In the genomic region with DNA sequence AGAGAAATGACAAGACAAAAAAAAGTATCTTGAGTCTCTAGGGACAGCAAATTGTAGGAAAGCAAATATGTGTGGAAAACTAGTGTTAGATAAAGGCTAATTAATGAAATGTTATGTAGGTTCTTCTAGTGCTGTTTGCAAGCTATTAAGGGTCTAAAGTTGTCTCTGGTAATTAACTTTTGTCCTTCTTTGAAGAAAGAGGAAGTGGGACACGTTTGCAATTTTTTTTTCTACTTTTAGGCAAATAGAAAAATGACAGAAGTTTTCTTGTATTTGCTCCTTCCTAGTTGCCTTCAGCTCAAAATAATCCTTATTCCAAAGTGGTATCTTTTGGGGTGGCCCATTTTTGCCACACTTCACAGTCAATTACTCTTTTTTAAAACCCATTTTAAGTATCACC, we compare ENCODE assay signal across 23 cellular contexts.
"Had no signal": no experiment of that assay in that cellular context is flagged by ENCODE, and none has a peak within 500 bp of the region (broad histone marks: within the 10 kb centered on the region; RNA-seq: fewer than 3 reads in every experiment).

No MANE protein-coding gene starts in this region.

- H3K4me3 Mint-ChIP-seq: activated naive CD8-positive, alpha-beta T cell treated with anti-CD3 and anti-CD28 coated beads for 36 hours; activated T-cell treated with anti-CD3 and anti-CD28 coated beads, Interleukin-2, amount 50 U/mL, for 72 hours; brain; natural killer cell; stimulated activated memory B cell treated with anti-CD40 and anti-IgM and Interleukin-4, amounts not matched to agents 10 μg/mL and 1 μg/mL and 100 μg/mL, for 72 hours; stimulated activated naive CD8-positive, alpha-beta T cell treated with anti-CD3 and anti-CD28 coated beads, Interleukin-15, amount 100 ng/mL, for 72 hours had no signal

- H3K4me1 Mint-ChIP-seq: activated naive CD8-positive, alpha-beta T cell treated with anti-CD3 and anti-CD28 coated beads for 36 hours; brain; natural killer cell; stimulated activated memory B cell treated with anti-CD40 and anti-IgM and Interleukin-4, amounts not matched to agents 10 μg/mL and 1 μg/mL and 100 μg/mL, for 72 hours; stimulated activated naive CD8-positive, alpha-beta T cell treated with anti-CD3 and anti-CD28 coated beads, Interleukin-15, amount 100 ng/mL, for 72 hours had no signal

- ATAC-seq: activated T-cell treated with anti-CD3 and anti-CD28 coated beads, Interleukin-2, amount 50 U/mL, for 72 hours; left lobe of liver; lower lobe of right lung; natural killer cell; stimulated activated memory B cell treated with anti-CD40 and anti-IgM and Interleukin-4, amounts not matched to agents 10 μg/mL and 1 μg/mL and 100 μg/mL, for 72 hours; stimulated activated naive CD8-positive, alpha-beta T cell treated with anti-CD3 and anti-CD28 coated beads, Interleukin-15, amount 100 ng/mL, for 72 hours had no signal

- H3K27me3 Mint-ChIP-seq: activated naive CD8-positive, alpha-beta T cell treated with anti-CD3 and anti-CD28 coated beads for 36 hours; brain; stimulated activated memory B cell treated with anti-CD40 and anti-IgM and Interleukin-4, amounts not matched to agents 10 μg/mL and 1 μg/mL and 100 μg/mL, for 72 hours; stimulated activated naive CD8-positive, alpha-beta T cell treated with anti-CD3 and anti-CD28 coated beads, Interleukin-15, amount 100 ng/mL, for 72 hours had no signal

- H3K36me3 Mint-ChIP-seq: activated naive CD8-positive, alpha-beta T cell treated with anti-CD3 and anti-CD28 coated beads for 36 hours; brain; natural killer cell; stimulated activated memory B cell treated with anti-CD40 and anti-IgM and Interleukin-4, amounts not matched to agents 10 μg/mL and 1 μg/mL and 100 μg/mL, for 72 hours had no signal

- H3K9me3 Mint-ChIP-seq: brain had no signal

- DNase-seq: activated CD4-positive, alpha-beta T cell treated with anti-CD3 and anti-CD28 coated beads for 4 hours; activated CD4-positive, alpha-beta T cell treated with anti-CD3 and anti-CD28 coated beads, Interleukin-2, amount 50 U/mL, for 4 hours; activated effector memory CD4-positive, alpha-beta T cell treated with Interleukin-2 at 50 U/mL for 16 hours; activated naive CD4-positive, alpha-beta T cell treated with Interleukin-2 at 50 U/mL for 16 hours; activated naive CD8-positive, alpha-beta T cell treated with anti-CD3 and anti-CD28 coated beads for 36 hours; activated T-cell treated with anti-CD3 and anti-CD28 coated beads for 4 hours; activated T-cell treated with anti-CD3 and anti-CD28 coated beads, Interleukin-2, amount 50 U/mL, for 72 hours; adrenal gland; cerebellar nuclear complex; colonic mucosa; effector CD8-positive, alpha-beta T cell; kidney glomerular epithelial cell; lower lobe of right lung; mesendoderm; natural killer cell; stimulated activated CD4-positive, alpha-beta T cell treated with anti-CD3 and anti-CD28 coated beads, Interleukin-1b, Interleukin-23, amount 100 ng/mL, for 48 hours; stimulated activated CD4-positive, alpha-beta T cell treated with anti-CD3 and anti-CD28 coated beads, Interleukin-4, amount 100 ng/mL, for 4 hours; stimulated activated CD8-positive, alpha-beta memory T cell treated with anti-CD3 and anti-CD28 coated beads, Interleukin-4, amount 100 ng/mL, for 48 hours; stimulated activated naive CD8-positive, alpha-beta T cell treated with anti-CD3 and anti-CD28 coated beads, Interleukin-15, amount 100 ng/mL, for 72 hours; thyroid gland had no signal

- H3K27ac Mint-ChIP-seq: activated naive CD8-positive, alpha-beta T cell treated with anti-CD3 and anti-CD28 coated beads for 36 hours; activated T-cell treated with anti-CD3 and anti-CD28 coated beads, Interleukin-2, amount 50 U/mL, for 72 hours; brain; natural killer cell; stimulated activated memory B cell treated with anti-CD40 and anti-IgM and Interleukin-4, amounts not matched to agents 10 μg/mL and 1 μg/mL and 100 μg/mL, for 72 hours; stimulated activated naive CD8-positive, alpha-beta T cell treated with anti-CD3 and anti-CD28 coated beads, Interleukin-15, amount 100 ng/mL, for 72 hours had no signal
